8 cellular contexts compared by ENCODE assay signal in the genomic region with DNA sequence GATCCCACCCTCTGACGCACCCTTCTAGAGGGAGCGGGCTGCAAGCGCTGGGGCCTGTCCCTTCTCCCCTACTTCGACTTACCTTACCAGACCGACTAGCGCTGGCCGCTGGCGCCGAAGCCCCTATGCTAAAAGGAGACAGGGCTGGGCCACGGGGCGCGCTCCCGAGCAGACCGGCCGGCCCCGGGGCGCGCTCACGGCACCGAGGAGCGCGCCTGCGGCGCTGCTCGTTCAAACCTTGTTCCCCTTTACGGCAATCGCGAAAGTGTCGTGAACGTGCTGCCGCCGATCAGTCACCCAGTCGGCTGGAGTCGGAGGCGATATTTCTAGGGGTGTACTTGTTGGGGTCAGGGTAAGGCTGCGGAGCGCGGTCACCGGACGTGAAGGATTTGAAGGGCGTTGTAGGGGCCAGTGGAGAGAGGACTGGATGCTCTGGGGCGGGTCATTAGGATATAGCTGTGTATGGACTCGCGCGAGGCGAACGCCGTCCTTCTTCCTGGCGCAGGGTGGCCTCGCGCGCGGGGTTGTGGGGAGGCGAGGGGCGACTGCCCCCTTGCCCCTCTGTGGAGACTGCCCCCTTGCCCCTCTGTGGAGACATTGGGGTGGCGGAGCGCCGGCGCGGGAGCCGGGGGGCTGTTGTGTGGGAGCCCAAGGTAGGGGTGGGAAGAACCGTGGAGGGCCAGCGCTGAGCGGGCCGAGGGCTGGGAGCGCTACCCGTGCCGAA. TPM values are rescaled to one million over a fixed set of nuclear protein-coding genes. Genes with fewer than 3 reads are reported as not detected.
DNase-seq lines count a peak whose midpoint lies in the region; ATAC-seq, FAIRE-seq and TF ChIP-seq lines count a peak whose summit lies in the region.

A gene (plus strand): TSS at position 268 of the 724 bp plus-strand sequence. CDS start 7,492 bp downstream, outside the sequence.
A gene (minus strand): TSS at position 138 of the 724 bp plus-strand sequence. CDS start 8,539 bp downstream, outside the sequence.

- H3K27me3 ChIP-seq in DND-41 (ENCODE audit: insufficient read depth, low read length, poor library complexity), result no peaks in the 10 kb centered on the region
- H3K27me3 ChIP-seq in GM23248 (replicated peaks; ENCODE audit: insufficient read depth), result no peaks in the 10 kb centered on the region
- H3K27me3 ChIP-seq in Karpas-422 (ENCODE audit: low read length), result no peaks in the 10 kb centered on the region
- no peaks in the 10 kb centered on the region for H3K27me3 ChIP-seq in fibroblast of lung (ENCODE audit: control insufficient read depth, insufficient read depth, low read length)

- peaks cover 29% of the 10 kb centered on the region for H3K36me3 Mint-ChIP-seq in activated T-helper 1 cell treated with anti-CD3 and anti-CD28 coated beads, Interleukin-12 subunit alpha, Interleukin-12 subunit beta, Interleukin-2, Interleukin-4 antibody, amounts not matched to agents 30 ng/mL and 10 ng/mL and 1 ng/mL, durations not matched to agents 14 hours and 24 hours and 36 hours (ENCODE audit: low read depth)
- peaks cover 15 to 20% of the 10 kb centered on the region in 2 donors for H3K36me3 Mint-ChIP-seq in naive B cell
- peaks cover 50% of the 10 kb centered on the region for H3K36me3 Mint-ChIP-seq in stimulated activated effector memory CD8-positive, alpha-beta T cell treated with anti-CD3 and anti-CD28 coated beads, Interleukin-12 subunit alpha, Interleukin-12 subunit beta, amount 100 ng/mL, for 72 hours

- peaks cover 79% of the 10 kb centered on the region for H3K79me2 ChIP-seq in DND-41 (ENCODE audit: insufficient read depth, low read length)
- H3K79me2 ChIP-seq in GM23248 (ENCODE audit: insufficient read depth), result peaks cover 78% of the 10 kb centered on the region
- H3K79me2 ChIP-seq in Karpas-422 (ENCODE audit: low read length), result peaks cover 82% of the 10 kb centered on the region
- peaks cover 49% of the 10 kb centered on the region for H3K79me2 ChIP-seq in fibroblast of lung (ENCODE audit: control insufficient read depth, insufficient read depth, low read length)

- FAIRE-seq in RCC 7860 (lab: Jason Lieb, UNC), result no peak

- H3F3A ChIP-seq in GM23248 (ENCODE audit: insufficient read depth), result peaks cover 16% of the 10 kb centered on the region; the same call in 1 of the 2 replicates

- H3K4me3 ChIP-seq in DND-41 (ENCODE audit: low read depth in 1 of 2, low read length in 2 of 2) (peak within 1 kb of the TSS; percentile 89 to 90), GM23248 (peak within 1 kb of the TSS; percentile 90), Karpas-422 (ENCODE audit: low read length) (peak within 1 kb of the TSS; percentile 96), fibroblast of lung (replicated peaks in 1 of 4; ENCODE audit: control extremely low read depth in 1 of 4, insufficient read depth in 1 of 4, low read depth in 3 of 4, low read length in 4 of 4) (peak within 1 kb of the TSS; percentile 94 to 97 (median 97))

- H3K4me1 ChIP-seq in DND-41 (ENCODE audit: insufficient read depth, low read length) (peaks cover 53% of the 10 kb centered on the region), GM23248 (ENCODE audit: insufficient read depth) (peaks cover 26% of the 10 kb centered on the region), Karpas-422 (ENCODE audit: low read length) (peaks cover 68% of the 10 kb centered on the region), fibroblast of lung (ENCODE audit: control insufficient read depth, extremely low read depth, insufficient read depth, low read length) (no peaks in the 10 kb centered on the region)

- peaks cover 25% of the 10 kb centered on the region for H3K36me3 ChIP-seq in DND-41 (ENCODE audit: insufficient read depth, low read length)
- peaks cover 18% of the 10 kb centered on the region for H3K36me3 ChIP-seq in GM23248 (ENCODE audit: low read depth)
- H3K36me3 ChIP-seq in Karpas-422 (ENCODE audit: insufficient read depth, low read length), result peaks cover 33% of the 10 kb centered on the region
- peaks cover 2% of the 10 kb centered on the region for H3K36me3 ChIP-seq in fibroblast of lung (ENCODE audit: control insufficient read depth, insufficient read depth, low read length)

- no peaks in the 10 kb centered on the region for H3K9me3 ChIP-seq in DND-41 (ENCODE audit: insufficient read depth, low read length, severe bottlenecking)
- H3K9me3 ChIP-seq in GM23248 (ENCODE audit: low read depth), result no peaks in the 10 kb centered on the region
- no peaks in the 10 kb centered on the region for H3K9me3 ChIP-seq in Karpas-422 (ENCODE audit: low read length)
- H3K9me3 ChIP-seq in fibroblast of lung (ENCODE audit: control insufficient read depth, insufficient read depth, low read depth, low read length), result no peaks in the 10 kb centered on the region

- TF ChIP-seq CTCF in DND-41 (IDR thresholded peaks at IDR 0.05; ENCODE audit: borderline replicate concordance, extremely low read depth, low read length, poor library complexity, severe bottlenecking) (no peak), fibroblast of lung (conservative IDR thresholded peaks at IDR 0.05 in 1 of 2, IDR thresholded peaks at IDR 0.05 in 1 of 2; ENCODE audit: low read depth in 1 of 2, low read length in 2 of 2) (no peak)

- H3K4me1 Mint-ChIP-seq in activated T-helper 1 cell treated with anti-CD3 and anti-CD28 coated beads, Interleukin-12 subunit alpha, Interleukin-12 subunit beta, Interleukin-2, Interleukin-4 antibody, amounts not matched to agents 30 ng/mL and 10 ng/mL and 1 ng/mL, durations not matched to agents 14 hours and 24 hours and 36 hours (ENCODE audit: low read depth), result peaks cover 40% of the 10 kb centered on the region
- peaks cover 51 to 73% (median 61%) of the 10 kb centered on the region in 3 donors for H3K4me1 Mint-ChIP-seq in naive B cell
- H3K4me1 Mint-ChIP-seq in stimulated activated effector memory CD8-positive, alpha-beta T cell treated with anti-CD3 and anti-CD28 coated beads, Interleukin-12 subunit alpha, Interleukin-12 subunit beta, amount 100 ng/mL, for 72 hours, result peaks cover 42% of the 10 kb centered on the region

- ATAC-seq in DND-41 (ENCODE audit: insufficient read depth, low read depth) (peak; percentile 53), naive B cell (ENCODE audit: low read depth in 2 of 2) (peak; percentile 76 to 80)
- peak; percentile 90 for ATAC-seq in stimulated activated effector memory CD8-positive, alpha-beta T cell treated with anti-CD3 and anti-CD28 coated beads, Interleukin-12 subunit alpha, Interleukin-12 subunit beta, amount 100 ng/mL, for 72 hours

- no peaks in the 10 kb centered on the region for H3K9me2 ChIP-seq in GM23248 (ENCODE audit: insufficient read depth)
- H3K9me2 ChIP-seq in Karpas-422 (replicated peaks; ENCODE audit: insufficient read depth, low read length), result no peaks in the 10 kb centered on the region

- peak within 1 kb of the TSS; percentile 90 for H3K27ac ChIP-seq in DND-41 (ENCODE audit: low read length)
- H3K27ac ChIP-seq in GM23248, result peak within 1 kb of the TSS; percentile 79
- H3K27ac ChIP-seq in Karpas-422 (ENCODE audit: low read length), result peak within 1 kb of the TSS; percentile 90
- H3K27ac ChIP-seq in fibroblast of lung (ENCODE audit: insufficient read depth, low read length), result peak within 1 kb of the TSS; percentile 79

- peak within 1 kb of the TSS; percentile 100 for H3K27ac Mint-ChIP-seq in activated T-helper 1 cell treated with anti-CD3 and anti-CD28 coated beads, Interleukin-12 subunit alpha, Interleukin-12 subunit beta, Interleukin-2, Interleukin-4 antibody, amounts not matched to agents 30 ng/mL and 10 ng/mL and 1 ng/mL, durations not matched to agents 14 hours and 24 hours and 36 hours
- H3K27ac Mint-ChIP-seq in naive B cell, result peak within 1 kb of the TSS; percentile 96 to 100 (median 98)
- peak within 1 kb of the TSS; percentile 91 for H3K27ac Mint-ChIP-seq in stimulated activated effector memory CD8-positive, alpha-beta T cell treated with anti-CD3 and anti-CD28 coated beads, Interleukin-12 subunit alpha, Interleukin-12 subunit beta, amount 100 ng/mL, for 72 hours

- peak within 1 kb of the TSS; percentile 67 for H3K9ac ChIP-seq in DND-41 (ENCODE audit: low read depth, low read length)
- H3K9ac ChIP-seq in GM23248, result peak within 1 kb of the TSS; percentile 94
- peak within 1 kb of the TSS; percentile 98 for H3K9ac ChIP-seq in Karpas-422 (ENCODE audit: low read length)
- H3K9ac ChIP-seq in fibroblast of lung (ENCODE audit: insufficient read depth, low read length), result peak within 1 kb of the TSS; percentile 77

- H3K4me2 ChIP-seq in DND-41 (ENCODE audit: insufficient read depth, low read length), result peak within 1 kb of the TSS; percentile 88
- peak within 1 kb of the TSS; percentile 98 for H3K4me2 ChIP-seq in GM23248 (ENCODE audit: unreplicated experiment)
- peak within 1 kb of the TSS; percentile 98 for H3K4me2 ChIP-seq in Karpas-422 (ENCODE audit: low read depth, low read length, poor library complexity, severe bottlenecking)
- peak within 1 kb of the TSS; percentile 85 for H3K4me2 ChIP-seq in fibroblast of lung (ENCODE audit: extremely low read depth, insufficient read depth, low read length)

- no peaks in the 10 kb centered on the region for H3K27me3 Mint-ChIP-seq in activated T-helper 1 cell treated with anti-CD3 and anti-CD28 coated beads, Interleukin-12 subunit alpha, Interleukin-12 subunit beta, Interleukin-2, Interleukin-4 antibody, amounts not matched to agents 30 ng/mL and 10 ng/mL and 1 ng/mL, durations not matched to agents 14 hours and 24 hours and 36 hours (ENCODE audit: insufficient read depth)
- H3K27me3 Mint-ChIP-seq in naive B cell, result no peaks in the 10 kb centered on the region

- intact Hi-C loops in activated T-helper 1 cell treated with anti-CD3 and anti-CD28 coated beads, Interleukin-12 subunit alpha, Interleukin-12 subunit beta, Interleukin-2, Interleukin-4 antibody, amounts not matched to agents 30 ng/mL and 10 ng/mL and 1 ng/mL, durations not matched to agents 14 hours and 24 hours and 36 hours (cut with micrococcal nuclease), result loop anchor here (1.0 to 10.0 kb wide), 9 partner anchors 60 to 617 kb away; a partner anchor contains a TSS

- H2AFZ ChIP-seq in DND-41 (ENCODE audit: low read depth, low read length) (peak within 1 kb of the TSS; percentile 86), GM23248 (peak within 1 kb of the TSS; percentile 99), Karpas-422 (ENCODE audit: low read length) (peak within 1 kb of the TSS; percentile 67; the same call in 1 of the 2 replicates), fibroblast of lung (ENCODE audit: low read length) (peak within 1 kb of the TSS; percentile 94)

- H3K4me3 Mint-ChIP-seq in activated T-helper 1 cell treated with anti-CD3 and anti-CD28 coated beads, Interleukin-12 subunit alpha, Interleukin-12 subunit beta, Interleukin-2, Interleukin-4 antibody, amounts not matched to agents 30 ng/mL and 10 ng/mL and 1 ng/mL, durations not matched to agents 14 hours and 24 hours and 36 hours, result peak within 1 kb of the TSS; percentile 100
- H3K4me3 Mint-ChIP-seq in naive B cell, result peak within 1 kb of the TSS; percentile 92 to 100 (median 98)
- peak within 1 kb of the TSS; percentile 90 for H3K4me3 Mint-ChIP-seq in stimulated activated effector memory CD8-positive, alpha-beta T cell treated with anti-CD3 and anti-CD28 coated beads, Interleukin-12 subunit alpha, Interleukin-12 subunit beta, amount 100 ng/mL, for 72 hours

- WGBS in GM23248 (ENCODE audit: low coverage in 1 of 2, low lambda C conversion rate in 2 of 2, missing lambda C conversion rate in 2 of 2), 2 experiments, result 1% methylated on average over 49 to 59 of the region's 68 CpGs

- H3K9me3 Mint-ChIP-seq in activated T-helper 1 cell treated with anti-CD3 and anti-CD28 coated beads, Interleukin-12 subunit alpha, Interleukin-12 subunit beta, Interleukin-2, Interleukin-4 antibody, amounts not matched to agents 30 ng/mL and 10 ng/mL and 1 ng/mL, durations not matched to agents 14 hours and 24 hours and 36 hours, result no peaks in the 10 kb centered on the region
- no peaks in the 10 kb centered on the region for H3K9me3 Mint-ChIP-seq in naive B cell
- H3K9me3 Mint-ChIP-seq in stimulated activated effector memory CD8-positive, alpha-beta T cell treated with anti-CD3 and anti-CD28 coated beads, Interleukin-12 subunit alpha, Interleukin-12 subunit beta, amount 100 ng/mL, for 72 hours, result no peaks in the 10 kb centered on the region

- in situ Hi-C loops in GM23248 (cut with MboI), result no loop called here

- H4K20me1 ChIP-seq in DND-41 (ENCODE audit: insufficient read depth, low read length) (peaks cover 16% of the 10 kb centered on the region; the same call in 1 of the 2 replicates), GM23248 (ENCODE audit: insufficient read depth) (no peaks in the 10 kb centered on the region), Karpas-422 (ENCODE audit: insufficient read depth, low read depth, low read length) (peaks cover 8% of the 10 kb centered on the region; the same call in 1 of the 2 replicates), fibroblast of lung (ENCODE audit: control insufficient read depth, extremely low read depth, insufficient read depth, low read length) (no peaks in the 10 kb centered on the region)

- DNase-seq in DND-41 (peak; percentile 95), GM23248 (peak; percentile 98), Karpas-422 (peak; percentile 98), RCC 7860 (ENCODE audit: low spot score) (peak; percentile 81), fibroblast of lung (ENCODE audit: low read depth in 2 of 2) (peak; percentile 96 to 97), naive B cell (peak; percentile 92)
- peak; percentile 89 for DNase-seq in activated T-helper 1 cell treated with anti-CD3 and anti-CD28 coated beads, Interleukin-12 subunit alpha, Interleukin-12 subunit beta, Interleukin-2, Interleukin-4 antibody, amounts not matched to agents 30 ng/mL and 10 ng/mL and 1 ng/mL, durations not matched to agents 14 hours and 24 hours and 36 hours (ENCODE audit: low spot score)
- DNase-seq in stimulated activated effector memory CD8-positive, alpha-beta T cell treated with anti-CD3 and anti-CD28 coated beads, Interleukin-12 subunit alpha, Interleukin-12 subunit beta, amount 100 ng/mL, for 72 hours (ENCODE audit: low spot score in 2 of 2), result peak; percentile 87 to 96

RNA-seq across cellular contexts. Expression of the first gene that starts in this region (rescaled TPM):
- 29.5 and 35.8 TPM in 2 replicates for total RNA-seq in GM23248 (2014; rRNA removed; shearing (Covaris generic))
- 28.7 and 30.7 TPM in 2 replicates for polyA plus RNA-seq in GM23248 (2016; fragmentation: Nextera tagmentation; extraction: Ambion mirVana)
- 60.5 and 136 TPM in 2 replicates for total RNA-seq in Karpas-422 (2014; rRNA removed; shearing (Covaris generic); ENCODE audit: low replicate concordance)
- 32.5 and 37.3 TPM in 2 replicates for total RNA-seq in activated T-helper 1 cell treated with anti-CD3 and anti-CD28 coated beads, Interleukin-12 subunit alpha, Interleukin-12 subunit beta, Interleukin-2, Interleukin-4 antibody, amounts not matched to agents 30 ng/mL and 10 ng/mL and 1 ng/mL, durations not matched to agents 14 hours and 24 hours and 36 hours
- total RNA-seq in fibroblast of lung, result 74.5 and 90.4 TPM in 2 replicates
- polyA plus RNA-seq in fibroblast of lung, result 20.7 and 26.4 TPM in 2 replicates
- polyA plus RNA-seq in fibroblast of lung (2012), result 12.0 and 13.4 TPM in 2 replicates
- 4.3 and 6.2 TPM in 2 replicates for polyA minus RNA-seq in fibroblast of lung (ENCODE audit: low replicate concordance)
- polyA plus RNA-seq in naive B cell (ENCODE audit: low read depth in 6 of 6), result 10 to 100 TPM; 52.0 to 76.1 (median 65.8) TPM

RNA-seq across cellular contexts. Expression of the second gene that starts in this region (rescaled TPM):
- 82.5 and 91.4 TPM in 2 replicates for total RNA-seq in GM23248 (2014; rRNA removed; shearing (Covaris generic))
- polyA plus RNA-seq in GM23248 (2016; fragmentation: Nextera tagmentation; extraction: Ambion mirVana) (64.1 and 66.8 TPM in 2 replicates), fibroblast of lung (47.8 and 75.8 TPM in 2 replicates), naive B cell (ENCODE audit: low read depth in 6 of 6) (100 to 1,000 TPM; 266 to 365 (median 332) TPM)
- 142 and 268 TPM in 2 replicates for total RNA-seq in Karpas-422 (2014; rRNA removed; shearing (Covaris generic); ENCODE audit: low replicate concordance)
- total RNA-seq in activated T-helper 1 cell treated with anti-CD3 and anti-CD28 coated beads, Interleukin-12 subunit alpha, Interleukin-12 subunit beta, Interleukin-2, Interleukin-4 antibody, amounts not matched to agents 30 ng/mL and 10 ng/mL and 1 ng/mL, durations not matched to agents 14 hours and 24 hours and 36 hours, result 24.0 and 26.6 TPM in 2 replicates
- 107 and 115 TPM in 2 replicates for total RNA-seq in fibroblast of lung
- 29.8 and 40.5 TPM in 2 replicates for polyA plus RNA-seq in fibroblast of lung (2012)
- 19.1 and 98.6 TPM in 2 replicates for polyA minus RNA-seq in fibroblast of lung (ENCODE audit: low replicate concordance)

Comparison
In these comparisons a context has a peak if more than half of its experiments do, and no peak if none do; other contexts are left out.
1. Peak in every context shown above with its lines: DNase-seq, ATAC-seq, H3K4me3 ChIP-seq and H3K27ac ChIP-seq.